1 cellular context compared by ENCODE assay signal in genomic region chr11:2089536-2090165, GRCh38.
TF ChIP-seq lines count a peak whose summit lies in the region.

No MANE protein-coding gene starts in this region.

TF ChIP-seq in GM12878, 131 proteins besides CTCF, POLR2A, EP300 and RAD21 (continued from another document):
- no peak for TF ChIP-seq RUNX3 (IDR thresholded peaks at IDR 0.05; ENCODE audit: low read length)
- no peak for TF ChIP-seq DPF2 (IDR thresholded peaks at IDR 0.05)
- TF ChIP-seq CREB1 (IDR thresholded peaks at IDR 0.05; ENCODE audit: low read depth) = no peak
- TF ChIP-seq SIX5 (IDR thresholded peaks at IDR 0.05; ENCODE audit: low read depth, low read length, severe bottlenecking) = no peak
- no peak for TF ChIP-seq NR2F1 (conservative IDR thresholded peaks at IDR 0.05)
- TF ChIP-seq BACH1 (IDR thresholded peaks at IDR 0.05; ENCODE audit: borderline replicate concordance) = no peak
- TF ChIP-seq FOXK2 (IDR thresholded peaks at IDR 0.05) = no peak
- TF ChIP-seq JUND (IDR thresholded peaks at IDR 0.05; ENCODE audit: low read depth, low read length) = no peak
- no peak for TF ChIP-seq MLLT1 (IDR thresholded peaks at IDR 0.05)
- TF ChIP-seq GABPA (IDR thresholded peaks at IDR 0.05; ENCODE audit: low read depth) = no peak
- TF ChIP-seq SRF (IDR thresholded peaks at IDR 0.05; ENCODE audit: low read depth in 2 of 2, low read length in 2 of 2) = no peak
- TF ChIP-seq IKZF1 (conservative IDR thresholded peaks at IDR 0.05) = no peak
- no peak for TF ChIP-seq MTA2 (IDR thresholded peaks at IDR 0.05; ENCODE audit: low read depth)
- TF ChIP-seq SMAD5 (IDR thresholded peaks at IDR 0.05; ENCODE audit: low read depth) = no peak
- TF ChIP-seq BCL11A (IDR thresholded peaks at IDR 0.05; ENCODE audit: low read depth, low read length) = no peak
- no peak for TF ChIP-seq CBX5 (IDR thresholded peaks at IDR 0.05; ENCODE audit: low read depth)
- no peak for TF ChIP-seq KAT2A (conservative IDR thresholded peaks at IDR 0.05; ENCODE audit: control insufficient read depth, low read depth, low read length)
